In genomic region chr3:113287111-113287817, GRCh38 we compare ENCODE assay signal across 9 cellular contexts.
A peak's percentile ranks its signal among the peaks of the same experiment; 100 is the strongest.
DNase-seq lines count a peak whose midpoint lies in the region; ATAC-seq and TF ChIP-seq lines count a peak whose summit lies in the region.
"Had no signal": no experiment of that assay in that cellular context is flagged by ENCODE, and none has a peak within 500 bp of the region (broad histone marks: within the 10 kb centered on the region; RNA-seq: fewer than 3 reads in every experiment).

No MANE protein-coding gene starts in this region.

- H3K4me1 ChIP-seq in neuronal stem cell (ENCODE audit: control insufficient read depth in 2 of 2, insufficient read depth in 1 of 2, low read depth in 1 of 2, low read length in 2 of 2), result peaks cover 5 to 11% of the 10 kb centered on the region in 2 donors

- no peak overlapping the region for H3K18ac ChIP-seq in neuronal stem cell (ENCODE audit: low read length)

- H3K4me2 ChIP-seq in neuronal stem cell (ENCODE audit: insufficient read depth, low read length, poor library complexity, severe bottlenecking), result no peak overlapping the region

- H3K9me3 ChIP-seq in neuronal stem cell (replicated peaks in 1 of 2; ENCODE audit: control insufficient read depth in 2 of 2, insufficient read depth in 1 of 2, low read depth in 1 of 2, low read length in 2 of 2), result no peaks in the 10 kb centered on the region

- H3K9ac ChIP-seq in neuronal stem cell (ENCODE audit: low read depth, low read length, poor library complexity), result no peak overlapping the region

- H4K8ac ChIP-seq in neuronal stem cell (ENCODE audit: low read depth, low read length), result no peak overlapping the region

- in situ Hi-C loops in brain microvascular endothelial cell (cut with HindIII; ENCODE audit: low pct_ligation_motif_present, low sequenced_read_pairs), result no loop called here

- no peak overlapping the region for H2BK12ac ChIP-seq in neuronal stem cell (ENCODE audit: low read length)

- H2BK15ac ChIP-seq in neuronal stem cell (ENCODE audit: low read length), result no peak overlapping the region

- no peak overlapping the region for H3K14ac ChIP-seq in neuronal stem cell (ENCODE audit: low read length)

- WGBS in neuronal stem cell (ENCODE audit: extremely low coverage in 2 of 2, insufficient read length in 2 of 2, insufficient replicate concordance in 1 of 2), 2 donors, result no CpG with 5 or more reads among the region's 10 CpGs

- no peaks in the 10 kb centered on the region for H3K36me3 ChIP-seq in brain microvascular endothelial cell (replicated peaks)
- H3K36me3 ChIP-seq in neuronal stem cell (replicated peaks in 1 of 2; ENCODE audit: control insufficient read depth in 2 of 2, insufficient read depth in 2 of 2, low read length in 2 of 2), result peaks cover 33 to 70% of the 10 kb centered on the region in 2 donors

- no peak overlapping the region for H3K4ac ChIP-seq in neuronal stem cell (ENCODE audit: low read length)

- H3K79me1 ChIP-seq in neuronal stem cell (ENCODE audit: low read depth, low read length), result no peaks in the 10 kb centered on the region

- no peak overlapping the region for H2AK5ac ChIP-seq in neuronal stem cell (ENCODE audit: low read depth, low read length)

- no peak overlapping the region for H2AFZ ChIP-seq in neuronal stem cell (ENCODE audit: low read length)

- no peak overlapping the region for H4K91ac ChIP-seq in neuronal stem cell (ENCODE audit: low read depth, low read length, poor library complexity)

- DNase-seq in A172 (ENCODE audit: low spot score) (peak; percentile 55), HK-2 (ENCODE audit: unreplicated experiment) (peak; percentile 53), brain microvascular endothelial cell (peak; percentile 50), left lobe of liver (ENCODE audit: low spot score) (no peak), GM20000 (ENCODE audit: low spot score) (no peak), neuronal stem cell (ENCODE audit: low spot score) (no peak)
- DNase-seq in activated CD4-positive, CD25-positive, alpha-beta regulatory T cell (lab: John Stamatoyannopoulos, UW), result no peak
- DNase-seq: left cardiac atrium had no signal

- TF ChIP-seq CTCF in brain microvascular endothelial cell (IDR thresholded peaks at IDR 0.05; ENCODE audit: low read depth, low read length, missing control alignments) (no peak), GM20000 (IDR thresholded peaks at IDR 0.05; ENCODE audit: extremely low read depth, missing control alignments) (no peak)

- H3K27ac ChIP-seq in brain microvascular endothelial cell, result peak overlapping the region; percentile 56
- H3K27ac ChIP-seq in neuronal stem cell (replicated peaks; ENCODE audit: low read length), result no peak overlapping the region

- H2BK5ac ChIP-seq in neuronal stem cell (ENCODE audit: low read length), result no peak overlapping the region

- ATAC-seq in left lobe of liver (peak; percentile 71), GM19035 (IDR thresholded peaks at IDR 0.05; ENCODE audit: unreplicated experiment) (no peak)

- H3K27me3 ChIP-seq in brain microvascular endothelial cell (replicated peaks), result no peaks in the 10 kb centered on the region
- no peaks in the 10 kb centered on the region for H3K27me3 ChIP-seq in neuronal stem cell (ENCODE audit: control insufficient read depth in 3 of 3, insufficient read depth in 3 of 3, low read depth in 1 of 3, low read length in 3 of 3)

- H3K4me3 ChIP-seq in brain microvascular endothelial cell (ENCODE audit: low read depth, low read length) (no peak overlapping the region), neuronal stem cell (ENCODE audit: low read length in 2 of 2) (no peak overlapping the region)

- no peak overlapping the region for H3K23ac ChIP-seq in neuronal stem cell (ENCODE audit: low read depth, low read length, poor library complexity)

- H2BK120ac ChIP-seq in neuronal stem cell (ENCODE audit: low read depth, low read length), result no peak overlapping the region

Comparison
In these comparisons a context has a peak if more than half of its experiments do, and no peak if none do; other contexts are left out.
1. DNase-seq: peak in A172 (single experiment), HK-2 (single experiment) and brain microvascular endothelial cell (single experiment); none in left lobe of liver (single experiment), activated CD4-positive, CD25-positive, alpha-beta regulatory T cell (0 of 4), GM20000 (single experiment) and neuronal stem cell (single experiment).